22 cellular contexts compared by ENCODE assay signal in genomic region chr7:47258798-47259197, GRCh38.
"Had no signal": no experiment of that assay in that cellular context is flagged by ENCODE, and none has a peak within 500 bp of the region (broad histone marks: within the 10 kb centered on the region; RNA-seq: fewer than 3 reads in every experiment).

No MANE protein-coding gene starts in this region.

- H3K9me3 ChIP-seq: adrenal gland, body of pancreas, esophagus squamous epithelium, lower lobe of right lung, testis, transverse colon had no signal

- DNase-seq: activated CD4-positive, alpha-beta T cell treated with anti-CD3 and anti-CD28 coated beads for 36 hours; activated CD4-positive, CD25-positive, alpha-beta regulatory T cell; activated naive CD4-positive, alpha-beta T cell treated with anti-CD3 and anti-CD28 coated beads for 36 hours; activated naive CD8-positive, alpha-beta T cell treated with anti-CD3 and anti-CD28 coated beads for 36 hours; adrenal gland; aorta; body of pancreas; cortex of kidney; esophagus squamous epithelium; hippocampal formation; kidney; lower lobe of right lung; mesendoderm; natural killer cell; right cardiac atrium; stimulated activated CD4-positive, alpha-beta T cell treated with anti-CD3 and anti-CD28 coated beads, Interleukin-2, amount 100 ng/mL, for 48 hours; stimulated activated naive CD4-positive, alpha-beta T cell treated with Interleukin-2 at 50 U/mL for 16 hours; T-helper 1 cell; testis; transverse colon had no signal

- H3K4me3 Mint-ChIP-seq: activated CD4-positive, alpha-beta T cell treated with anti-CD3 and anti-CD28 coated beads for 36 hours; activated naive CD4-positive, alpha-beta T cell treated with anti-CD3 and anti-CD28 coated beads for 36 hours; activated naive CD8-positive, alpha-beta T cell treated with anti-CD3 and anti-CD28 coated beads for 36 hours; natural killer cell; T-helper 2 cell treated with Interferon-gamma antibody and Interleukin-4, amounts not matched to agents 5 μg/mL and 100 μg/mL, for 36 hours had no signal

- FAIRE-seq: frontal cortex, kidney had no signal

- H3K9me3 Mint-ChIP-seq: activated naive CD4-positive, alpha-beta T cell treated with anti-CD3 and anti-CD28 coated beads for 36 hours; activated naive CD8-positive, alpha-beta T cell treated with anti-CD3 and anti-CD28 coated beads for 36 hours; natural killer cell; T-helper 2 cell treated with Interferon-gamma antibody and Interleukin-4, amounts not matched to agents 5 μg/mL and 100 μg/mL, for 36 hours had no signal

- H3K27ac Mint-ChIP-seq: activated CD4-positive, alpha-beta T cell treated with anti-CD3 and anti-CD28 coated beads for 36 hours; activated naive CD4-positive, alpha-beta T cell treated with anti-CD3 and anti-CD28 coated beads for 36 hours; activated naive CD8-positive, alpha-beta T cell treated with anti-CD3 and anti-CD28 coated beads for 36 hours; natural killer cell; T-helper 2 cell treated with Interferon-gamma antibody and Interleukin-4, amounts not matched to agents 5 μg/mL and 100 μg/mL, for 36 hours had no signal

- H3K36me3 ChIP-seq: adrenal gland, esophagus squamous epithelium, lower lobe of right lung, transverse colon had no signal

- H3K4me3 ChIP-seq: adrenal gland, body of pancreas, esophagus squamous epithelium, lower lobe of right lung, testis, transverse colon had no signal

- H3K27ac ChIP-seq: adrenal gland, body of pancreas, lower lobe of right lung, testis, transverse colon had no signal

- H3K27me3 ChIP-seq: adrenal gland, body of pancreas, esophagus squamous epithelium, testis, transverse colon had no signal

- H3K36me3 Mint-ChIP-seq: activated naive CD8-positive, alpha-beta T cell treated with anti-CD3 and anti-CD28 coated beads for 36 hours; natural killer cell had no signal
